ENCODE assay signal across 8 cellular contexts in genomic region chr6:166381733-166382499, GRCh38.
A peak's percentile ranks its signal among the peaks of the same experiment; 100 is the strongest.
DNase-seq lines count a peak whose midpoint lies in the region; ATAC-seq and TF ChIP-seq lines count a peak whose summit lies in the region.

No MANE protein-coding gene starts in this region.

- H3K36me3 Mint-ChIP-seq in effector memory CD8-positive, alpha-beta T cell (ENCODE audit: insufficient read depth) = peaks cover 13% of the 10 kb centered on the region

- H3K4me1 Mint-ChIP-seq in effector memory CD8-positive, alpha-beta T cell (ENCODE audit: low read depth in 2 of 2) = peaks cover 11 to 13% of the 10 kb centered on the region in 2 donors

- ATAC-seq in GM18868 (IDR thresholded peaks at IDR 0.05; ENCODE audit: unreplicated experiment) (peak; percentile 48), HG03097 (IDR thresholded peaks at IDR 0.05; ENCODE audit: low FRiP score, unreplicated experiment) (peak; percentile 49)
- peak; percentile 34 for ATAC-seq in effector memory CD8-positive, alpha-beta T cell (replicated peaks)

- TF ChIP-seq CTCF in AG09319 (IDR thresholded peaks at IDR 0.05; ENCODE audit: low read depth, low read length) = peak; percentile 71

- no peaks in the 10 kb centered on the region for H3K27me3 Mint-ChIP-seq in effector memory CD8-positive, alpha-beta T cell

- DNase-seq in AG09319 (ENCODE audit: extremely low read depth, low read depth) (no peak), NCI-H510A treated with DMSO at 0.1 percent for 48 hours (lab: John Stamatoyannopoulos, UW) (peak; percentile 51), midbrain (lab: John Stamatoyannopoulos, UW) (peak; percentile 64)
- DNase-seq in activated CD4-positive, alpha-beta T cell treated with anti-CD3 and anti-CD28 coated beads, Interleukin-2, amount 50 U/mL, for 48 hours = peak; percentile 75 to 80
- peak; percentile 54 to 68 (median 63) for DNase-seq in effector memory CD8-positive, alpha-beta T cell
- DNase-seq in stimulated activated CD8-positive, alpha-beta memory T cell treated with anti-CD3 and anti-CD28 coated beads, Interleukin-2, amount 100 ng/mL, for 48 hours (ENCODE audit: low read depth in 2 of 2) = peak; percentile 61

- no peaks in the 10 kb centered on the region for H3K9me3 Mint-ChIP-seq in effector memory CD8-positive, alpha-beta T cell

- H3K4me3 Mint-ChIP-seq in effector memory CD8-positive, alpha-beta T cell = peak overlapping the region; percentile 90 to 95

- peak overlapping the region; percentile 85 to 90 for H3K27ac Mint-ChIP-seq in effector memory CD8-positive, alpha-beta T cell
